In genomic region chr5:60228676-60229075, GRCh38 we compare ENCODE assay signal across 22 cellular contexts.
"Had no signal": no experiment of that assay in that cellular context is flagged by ENCODE, and none has a peak within 500 bp of the region (broad histone marks: within the 10 kb centered on the region; RNA-seq: fewer than 3 reads in every experiment).

No MANE protein-coding gene starts in this region.

- DNase-seq: natural killer cell; occipital lobe; ovary; posterior cingulate gyrus; psoas muscle; right cardiac atrium; right lobe of liver; sigmoid colon; small intestine; stimulated activated CD4-positive, alpha-beta T cell treated with anti-CD3 and anti-CD28 coated beads, Interleukin-15, amount 100 ng/mL, for 24 hours; stimulated activated CD4-positive, alpha-beta T cell treated with anti-CD3 and anti-CD28 coated beads, Interleukin-2, amount 100 ng/mL, for 24 hours; stimulated activated CD4-positive, alpha-beta T cell treated with anti-CD3 and anti-CD28 coated beads, Interleukin-2, amount 100 ng/mL, for 48 hours; stimulated activated CD4-positive, alpha-beta T cell treated with anti-CD3 and anti-CD28 coated beads, Interleukin-4, amount 100 ng/mL, for 24 hours; stimulated activated naive B cell treated with anti-CD40 and anti-IgM and Interleukin-4, amounts not matched to agents 10 μg/mL and 1 μg/mL and 100 μg/mL, for 72 hours; stimulated activated naive CD4-positive, alpha-beta T cell treated with Interleukin-2 at 50 U/mL for 16 hours; stomach; testis; tibial artery; transverse colon; upper lobe of right lung; uterus had no signal

- ATAC-seq: natural killer cell; psoas muscle; right cardiac atrium; right lobe of liver; stimulated activated effector memory CD8-positive, alpha-beta T cell treated with anti-CD3 and anti-CD28 coated beads, Interleukin-12 subunit alpha, Interleukin-12 subunit beta, amount 100 ng/mL, for 72 hours; stimulated activated naive B cell treated with anti-CD40 and anti-IgM and Interleukin-4, amounts not matched to agents 10 μg/mL and 1 μg/mL and 100 μg/mL, for 72 hours; upper lobe of right lung had no signal
